Comparison of ENCODE assay signal across 9 cellular contexts in the genomic region with DNA sequence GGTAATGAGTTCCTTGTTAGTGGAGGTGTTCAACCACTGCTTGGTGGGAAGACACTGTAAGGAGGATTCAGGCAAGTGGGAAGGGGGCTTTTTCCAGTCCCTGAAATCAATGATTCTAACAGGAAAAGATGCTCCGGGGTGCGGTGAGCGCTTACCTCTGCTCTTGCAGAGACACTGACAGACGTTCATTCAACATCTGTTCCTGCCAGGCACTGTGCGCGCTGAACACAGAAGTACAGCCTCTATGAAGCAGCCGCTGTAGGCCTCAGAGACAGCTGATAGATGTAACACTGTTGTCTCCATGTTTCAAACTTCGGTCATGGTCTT. TPM values are rescaled to one million over a fixed set of nuclear protein-coding genes. Genes with fewer than 3 reads are reported as not detected.
DNase-seq lines count a peak whose midpoint lies in the region; ATAC-seq, FAIRE-seq and TF ChIP-seq lines count a peak whose summit lies in the region.
"Had no signal": no experiment of that assay in that cellular context is flagged by ENCODE, and none has a peak within 500 bp of the region (broad histone marks: within the 10 kb centered on the region; RNA-seq: fewer than 3 reads in every experiment).

No MANE protein-coding gene starts in this region.

- peak overlapping the region; percentile 85 for H3K27ac Mint-ChIP-seq in astrocyte (ENCODE audit: unreplicated experiment)

- TF ChIP-seq EP300 in SK-N-SH (IDR thresholded peaks at IDR 0.05; ENCODE audit: borderline replicate concordance in 1 of 2, low read depth in 1 of 2, low read length in 1 of 2) = no peak

- DNase-seq in SK-N-SH (peak; percentile 70), astrocyte (ENCODE audit: low read depth) (no peak), lung (ENCODE audit: low spot score) (no peak), tibial artery (no peak), HuH-7.5 (ENCODE audit: low spot score) (no peak), kidney glomerular epithelial cell (lab: John Stamatoyannopoulos, UW) (no peak)

- H3K9me3 ChIP-seq in SK-N-SH (no peaks in the 10 kb centered on the region), astrocyte (ENCODE audit: insufficient read depth, low read depth, low read length) (no peaks in the 10 kb centered on the region), lung (ENCODE audit: control insufficient read depth in 2 of 2, insufficient read depth in 1 of 2, low read length in 1 of 2) (no peaks in the 10 kb centered on the region), tibial artery (no peaks in the 10 kb centered on the region)

- 88% methylated on average over 8 of the region's 8 CpGs for WGBS in SK-N-SH (ENCODE audit: low lambda C conversion rate)
- WGBS in lung, 2 donors = 90 to 91% methylated on average over 8 of the region's 8 CpGs

- TF ChIP-seq CTCF in SK-N-SH (IDR thresholded peaks at IDR 0.05) (no peak), astrocyte (IDR thresholded peaks at IDR 0.05; ENCODE audit: insufficient read depth, low read depth, low read length) (no peak), lung (IDR thresholded peaks at IDR 0.05; ENCODE audit: control extremely low read depth, extremely low read depth) (no peak), tibial artery (IDR thresholded peaks at IDR 0.05) (no peak)

- no peaks in the 10 kb centered on the region for H3K9me2 ChIP-seq in SK-N-SH

- no peak; the same call in 2 of the 3 replicates for ATAC-seq in SK-N-SH treated with all-trans-retinoic acid at 6 μM for 48 hours
- no peak for ATAC-seq in lung (ENCODE audit: insufficient read depth, low FRiP score)
- ATAC-seq in HG03025 (IDR thresholded peaks at IDR 0.05; ENCODE audit: low FRiP score, unreplicated experiment) = no peak

- H2AFZ ChIP-seq in SK-N-SH (ENCODE audit: low read depth) (peak overlapping the region; percentile 80; the same call in 1 of the 2 replicates), astrocyte (ENCODE audit: low read depth, low read length) (peak overlapping the region; percentile 42)

- H3K36me3 ChIP-seq in SK-N-SH (replicated peaks in 1 of 2; ENCODE audit: control insufficient read depth in 1 of 2, insufficient read depth in 2 of 2, low read length in 1 of 2) (no peaks in the 10 kb centered on the region), astrocyte (ENCODE audit: insufficient read depth, low read length) (no peaks in the 10 kb centered on the region), lung (ENCODE audit: control insufficient read depth in 2 of 2, insufficient read depth in 2 of 2, low read length in 2 of 2) (no peaks in the 10 kb centered on the region), tibial artery (no peaks in the 10 kb centered on the region)

- H3K27me3 ChIP-seq in SK-N-SH (ENCODE audit: insufficient read depth) (no peaks in the 10 kb centered on the region), astrocyte (ENCODE audit: insufficient read depth, low read length) (no peaks in the 10 kb centered on the region), lung (ENCODE audit: control insufficient read depth, insufficient read depth) (no peaks in the 10 kb centered on the region), tibial artery (no peaks in the 10 kb centered on the region)

- no peaks in the 10 kb centered on the region for H3K27me3 Mint-ChIP-seq in astrocyte (ENCODE audit: low read depth, unreplicated experiment)

- H3K4me3 ChIP-seq in SK-N-SH (ENCODE audit: low read depth in 2 of 2, low read length in 1 of 2) = no peak overlapping the region; a peak in 1 of 4 replicates
- peak overlapping the region; percentile 83 for H3K4me3 ChIP-seq in astrocyte (ENCODE audit: insufficient read depth, low read depth, low read length)
- H3K4me3 ChIP-seq in lung = peak overlapping the region; percentile 16
- peak overlapping the region; percentile 70 to 92 for H3K4me3 ChIP-seq in tibial artery

- peak overlapping the region; percentile 94 for H3K4me3 Mint-ChIP-seq in astrocyte (ENCODE audit: unreplicated experiment)

- H3K27ac ChIP-seq in SK-N-SH (ENCODE audit: low read depth in 2 of 2, low read length in 1 of 2) (peak overlapping the region in 1 of 2 experiments; percentile 92; a peak in 2 of 4 replicates), astrocyte (ENCODE audit: low read depth, low read length) (peak overlapping the region; percentile 82), lung (ENCODE audit: low read depth in 1 of 2, low read length in 1 of 2) (peak overlapping the region; percentile 14 to 96), tibial artery (peak overlapping the region; percentile 78 to 87)

- H3F3A ChIP-seq in SK-N-SH (replicated peaks; ENCODE audit: insufficient read depth) = peaks cover 15% of the 10 kb centered on the region

- peaks cover 2% of the 10 kb centered on the region for H3K36me3 Mint-ChIP-seq in astrocyte (ENCODE audit: low read depth, unreplicated experiment)

- FAIRE-seq in astrocyte (lab: Jason Lieb, UNC) = no peak

- peaks cover 46% of the 10 kb centered on the region for H3K4me1 Mint-ChIP-seq in astrocyte (ENCODE audit: low read depth, unreplicated experiment)

- no peak overlapping the region for H3K9ac ChIP-seq in SK-N-SH
- peak overlapping the region; percentile 93 for H3K9ac ChIP-seq in astrocyte (ENCODE audit: low read length)

- intact Hi-C loops in tibial artery (cut with DNase I; ENCODE audit: low total_unique reads) = no loop called here

- H3K9me3 Mint-ChIP-seq in astrocyte (ENCODE audit: unreplicated experiment) = no peaks in the 10 kb centered on the region

- H3K4me2 ChIP-seq in SK-N-SH (no peak overlapping the region; the same call in 1 of the 2 replicates), astrocyte (ENCODE audit: low read length) (peak overlapping the region; percentile 98)

- H3K4me1 ChIP-seq in SK-N-SH (ENCODE audit: control insufficient read depth in 1 of 2, insufficient read depth in 2 of 2, low read depth in 1 of 2, low read length in 1 of 2) (peaks cover 15 to 38% of the 10 kb centered on the region in 2 experiments; a peak in 3 of 4 replicates), astrocyte (ENCODE audit: insufficient read depth, low read length) (peaks cover 44% of the 10 kb centered on the region), lung (ENCODE audit: control insufficient read depth in 2 of 2, insufficient read depth in 2 of 2, low read length in 2 of 2) (peaks cover 5 to 9% of the 10 kb centered on the region in 2 donors), tibial artery (peaks cover 0 to 22% (median 10%) of the 10 kb centered on the region in 4 donors)

- POLR2A ChIA-PET in SK-N-SH (lab: Yijun Ruan, JAX) = interaction anchor here (1.0 to 1.6 kb wide), 5 partner anchors 10 to 802 kb away, joined by 3 to 6 read pairs (median 4); no protein-coding TSS in a partner anchor

- no peak for TF ChIP-seq RAD21 in SK-N-SH (IDR thresholded peaks at IDR 0.05; ENCODE audit: low read length)

- H4K20me1 ChIP-seq in SK-N-SH (ENCODE audit: insufficient read depth) (no peaks in the 10 kb centered on the region), astrocyte (ENCODE audit: insufficient read depth, low read length) (no peaks in the 10 kb centered on the region)

- H3K79me2 ChIP-seq in SK-N-SH (ENCODE audit: insufficient read depth) (peaks cover 22% of the 10 kb centered on the region), astrocyte (ENCODE audit: insufficient read depth, low read length) (peaks cover 34% of the 10 kb centered on the region)

- CTCF ChIA-PET in SK-N-SH (lab: Yijun Ruan, JAX) = interaction anchor here (1.6 to 2.0 kb wide), 3 partner anchors 39 to 810 kb away, joined by 4 to 9 read pairs (median 6); no protein-coding TSS in a partner anchor

TF ChIP-seq in SK-N-SH, 30 proteins besides CTCF, POLR2A, EP300 and RAD21:
- TF ChIP-seq TEAD4 (IDR thresholded peaks at IDR 0.05; ENCODE audit: borderline replicate concordance, insufficient read depth) = no peak
- TF ChIP-seq CHD2 (IDR thresholded peaks at IDR 0.05; ENCODE audit: low read length, partially characterized antibody) = peak; percentile 28

TF ChIP-seq in SK-N-SH treated with all-trans-retinoic acid at 6 μM for 48 hours, 23 proteins besides CTCF, POLR2A, EP300 and RAD21 (continues in another document):
- TF ChIP-seq OSR1 (CRISPR knock-in tag; IDR thresholded peaks at IDR 0.05) (no peak), BACH2 (CRISPR knock-in tag; IDR thresholded peaks at IDR 0.05; ENCODE audit: borderline replicate concordance) (no peak), RARB (CRISPR knock-in tag; IDR thresholded peaks at IDR 0.05) (no peak), PATZ1 (CRISPR knock-in tag; IDR thresholded peaks at IDR 0.05; ENCODE audit: borderline replicate concordance) (no peak), ARNTL (CRISPR knock-in tag; IDR thresholded peaks at IDR 0.05; ENCODE audit: borderline replicate concordance, low read depth) (no peak), TOX (CRISPR knock-in tag; IDR thresholded peaks at IDR 0.05; ENCODE audit: borderline replicate concordance) (no peak), SNAI2 (CRISPR knock-in tag; IDR thresholded peaks at IDR 0.05) (no peak), ESRRG (CRISPR knock-in tag; IDR thresholded peaks at IDR 0.05) (no peak)

RNA-seq across cellular contexts. Expression of gene CLIP4, which starts 0.7 kb away (rescaled TPM):
- polyA plus RNA-seq in SK-N-SH (2012; rRNA removed) (12.7 and 20.7 TPM in 2 replicates), lung (10 to 100 TPM; 15.1 to 17.4 TPM)
- polyA plus RNA-seq in SK-N-SH (2012; cell fraction: cytosol; rRNA removed) = 15.0 TPM in 2 replicates
- polyA plus RNA-seq in SK-N-SH (2012; cell fraction: nucleus; rRNA removed) = 25.7 and 44.2 TPM in 2 replicates
- total RNA-seq in astrocyte (14.7 and 18.4 TPM in 2 replicates), lung (10 to 100 TPM; 28.7 to 30.1 TPM)

RNA-seq across cellular contexts. Expression of gene PCARE, which starts 40.2 kb away (rescaled TPM):
- not detected in 2 replicates for polyA plus RNA-seq in SK-N-SH (2012; rRNA removed)
- not detected in 2 replicates for polyA plus RNA-seq in SK-N-SH (2012; cell fraction: cytosol; rRNA removed)
- polyA plus RNA-seq in SK-N-SH (2012; cell fraction: nucleus; rRNA removed) = not detected in 2 replicates
- total RNA-seq in astrocyte = not detected in 2 replicates
- total RNA-seq in lung = under 1 TPM in 1 of 2 donors, not detected in 1; 0.09 TPM
- under 1 TPM; 0.01 to 0.04 TPM for polyA plus RNA-seq in lung
- total RNA-seq: glomerular endothelial cell had no signal

Comparison
In these comparisons a context has a peak if more than half of its experiments do, and no peak if none do; other contexts are left out.
1. H3K4me3 ChIP-seq: peak in astrocyte (single experiment), lung (single experiment) and tibial artery (2 of 2); none in SK-N-SH (0 of 2).